11 cellular contexts compared by ENCODE assay signal in the genomic region with DNA sequence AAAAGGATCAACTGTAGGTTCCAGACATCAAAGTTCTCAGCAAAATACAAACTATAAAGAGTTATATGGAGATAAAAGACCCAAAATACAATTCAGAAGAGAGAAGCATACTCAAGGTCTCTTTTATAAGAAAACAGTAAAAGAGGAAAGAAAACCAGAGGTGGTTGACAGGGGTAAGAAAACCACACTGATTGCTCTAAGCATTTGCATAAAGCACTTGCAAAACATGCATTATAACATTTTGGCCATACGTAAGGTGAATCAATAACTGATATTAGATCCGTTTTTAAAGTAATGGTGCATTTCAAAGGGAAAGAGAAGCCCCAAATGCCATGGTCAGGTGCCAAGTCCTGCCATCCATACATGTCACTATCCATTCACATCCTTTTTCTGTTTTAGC. TPM values are rescaled to one million over a fixed set of nuclear protein-coding genes. Genes with fewer than 3 reads are reported as not detected.
DNase-seq lines count a peak whose midpoint lies in the region; ATAC-seq lines count a peak whose summit lies in the region.
"Had no signal": no experiment of that assay in that cellular context is flagged by ENCODE, and none has a peak within 500 bp of the region (broad histone marks: within the 10 kb centered on the region; RNA-seq: fewer than 3 reads in every experiment).

No MANE protein-coding gene starts in this region.

- no peak overlapping the region for H3K27ac ChIP-seq in mesenchymal stem cell (ENCODE audit: low read length, poor library complexity, severe bottlenecking)
- H3K27ac ChIP-seq: skin epidermis had no signal

- no peak overlapping the region for H3K9ac ChIP-seq in mesenchymal stem cell (ENCODE audit: low read length)

- no peak overlapping the region for H2BK12ac ChIP-seq in mesenchymal stem cell (ENCODE audit: low read length in 2 of 2)

- H3K4me2 ChIP-seq in mesenchymal stem cell (ENCODE audit: low read length, poor library complexity, severe bottlenecking), result no peak overlapping the region

- no peak overlapping the region for H2AK5ac ChIP-seq in mesenchymal stem cell (ENCODE audit: low read length, severe bottlenecking)

- 100% methylated on average over 2 of the region's 2 CpGs for WGBS in mesenchymal stem cell

- H2BK120ac ChIP-seq in mesenchymal stem cell (ENCODE audit: low read depth, low read length), result no peak overlapping the region

- no peak overlapping the region for H3K4ac ChIP-seq in mesenchymal stem cell (ENCODE audit: low read depth in 1 of 2, low read length in 2 of 2)

- H4K91ac ChIP-seq in mesenchymal stem cell (ENCODE audit: low read length), result no peak overlapping the region

- peaks cover 13% of the 10 kb centered on the region for H3K9me3 ChIP-seq in mesenchymal stem cell (ENCODE audit: control insufficient read depth, low read length)

- no peak overlapping the region for H3K23ac ChIP-seq in mesenchymal stem cell (ENCODE audit: low read length in 2 of 2)

- H3K18ac ChIP-seq in mesenchymal stem cell (ENCODE audit: low read depth in 1 of 2, low read length in 2 of 2), result no peak overlapping the region

- peaks cover 3% of the 10 kb centered on the region for H3K4me1 ChIP-seq in mesenchymal stem cell (ENCODE audit: control insufficient read depth, insufficient read depth, low read depth, low read length)

- H2BK5ac ChIP-seq in mesenchymal stem cell (ENCODE audit: low read depth, low read length, poor library complexity, severe bottlenecking), result no peak overlapping the region

- ATAC-seq in GM21528 (IDR thresholded peaks at IDR 0.05; ENCODE audit: low FRiP score, unreplicated experiment) (peak; percentile 40), HG03520 (IDR thresholded peaks at IDR 0.05; ENCODE audit: unreplicated experiment) (peak; percentile 36)

- no peak overlapping the region for H3K14ac ChIP-seq in mesenchymal stem cell (ENCODE audit: low read length in 2 of 2)

- H3K27me3 ChIP-seq in mesenchymal stem cell (ENCODE audit: control insufficient read depth in 1 of 2, insufficient read depth in 1 of 2, low read length in 2 of 2), result no peaks in the 10 kb centered on the region

- peak; percentile 6 to 56 for DNase-seq in NOMO-1 (lab: John Stamatoyannopoulos, UW; ENCODE audit: unreplicated experiment in 2 of 2)
- DNase-seq in NOMO-1 treated with dmso at 0.1 percent for 144 hours (lab: John Stamatoyannopoulos, UW; ENCODE audit: unreplicated experiment), result no peak
- DNase-seq in germinal center (ENCODE audit: low spot score), result peak; percentile 36
- DNase-seq in NCI-H526 (lab: John Stamatoyannopoulos, UW), result no peak
- DNase-seq in stimulated activated CD4-positive, alpha-beta T cell treated with anti-CD3 and anti-CD28 coated beads, Interleukin-4, amount 100 ng/mL, for 4 hours, result no peak
- no peak for DNase-seq in mesenchymal stem cell
- DNase-seq: DMS79 treated with DMSO at 0.1 percent for 48 hours, NCI-H2081 treated with DMSO at 0.1 percent for 48 hours had no signal

- peaks cover 24% of the 10 kb centered on the region for H3K79me1 ChIP-seq in mesenchymal stem cell (replicated peaks; ENCODE audit: low read length, poor library complexity, severe bottlenecking)

- H2BK15ac ChIP-seq in mesenchymal stem cell (ENCODE audit: low read depth, poor library complexity, severe bottlenecking), result no peak overlapping the region

- H3K4me3 ChIP-seq in mesenchymal stem cell (ENCODE audit: insufficient read depth in 1 of 2, low read depth in 1 of 2, low read length in 2 of 2), result no peak overlapping the region
- H3K4me3 ChIP-seq: skin epidermis had no signal

- H2AFZ ChIP-seq in mesenchymal stem cell (ENCODE audit: low read depth, low read length), result no peak overlapping the region

- peaks cover 0 to 2% of the 10 kb centered on the region in 2 experiments for H3K36me3 ChIP-seq in mesenchymal stem cell (ENCODE audit: control insufficient read depth in 1 of 2, insufficient read depth in 2 of 2, low read depth in 1 of 2, low read length in 2 of 2)

- no peak overlapping the region for H4K8ac ChIP-seq in mesenchymal stem cell (ENCODE audit: low read length)

RNA-seq across cellular contexts. Expression of a gene that starts 5.9 kb away (rescaled TPM):
- 5.7 TPM for polyA plus RNA-seq in mesenchymal stem cell (2013, experiment 1 of 2)
- polyA plus RNA-seq in mesenchymal stem cell (2013, experiment 2 of 2), result 6.4 TPM

Comparison
In these comparisons a context has a peak if more than half of its experiments do, and no peak if none do; other contexts are left out.
1. DNase-seq: peak in NOMO-1 (2 of 2) and germinal center (single experiment); none in NOMO-1 treated with dmso at 0.1 percent for 144 hours (single experiment), NCI-H526 (0 of 2), stimulated activated CD4-positive, alpha-beta T cell treated with anti-CD3 and anti-CD28 coated beads, Interleukin-4, amount 100 ng/mL, for 4 hours (0 of 2) and mesenchymal stem cell (single experiment).